ENCODE assay signal across 32 cellular contexts in the genomic region with DNA sequence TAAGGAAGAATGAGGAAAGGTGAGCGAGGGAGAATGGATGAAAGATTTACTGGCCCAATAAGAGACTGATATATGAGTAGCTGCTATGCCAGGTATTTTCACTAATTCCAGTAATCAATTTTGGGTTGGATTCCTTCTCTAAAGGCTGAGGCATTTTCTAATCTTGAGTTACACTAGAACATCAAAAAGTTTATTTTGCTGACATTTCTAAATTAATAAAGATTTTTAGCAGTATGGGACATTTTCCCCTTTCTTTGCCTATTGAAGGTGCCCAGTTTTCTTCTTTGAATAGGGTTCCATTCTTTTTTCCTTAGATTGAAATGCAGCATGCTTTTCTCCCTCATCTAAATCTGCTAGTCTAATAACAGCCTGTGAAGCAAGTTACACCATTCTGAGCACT.
"Had no signal": no experiment of that assay in that cellular context is flagged by ENCODE, and none has a peak within 500 bp of the region (broad histone marks: within the 10 kb centered on the region; RNA-seq: fewer than 3 reads in every experiment).

No MANE protein-coding gene starts in this region.

- H3K4me1 Mint-ChIP-seq: activated naive CD8-positive, alpha-beta T cell treated with anti-CD3 and anti-CD28 coated beads for 36 hours; nephron had no signal

- FAIRE-seq: endometrium, frontal cortex, urothelium cell line had no signal

- H3K36me3 ChIP-seq: adrenal gland, colonic mucosa, ovary had no signal

- H3K4me1 ChIP-seq: adrenal gland, colonic mucosa, left ventricle myocardium inferior, testis had no signal

- H3K4me3 Mint-ChIP-seq: activated CD4-positive, alpha-beta memory T cell treated with anti-CD3 and anti-CD28 coated beads for 36 hours; activated naive CD8-positive, alpha-beta T cell treated with anti-CD3 and anti-CD28 coated beads for 36 hours; activated T-cell treated with anti-CD3 and anti-CD28 coated beads, Interleukin-2, amount 50 U/mL, for 24 hours; brain; nephron had no signal

- H3K27ac Mint-ChIP-seq: activated CD4-positive, alpha-beta memory T cell treated with anti-CD3 and anti-CD28 coated beads for 36 hours; activated naive CD8-positive, alpha-beta T cell treated with anti-CD3 and anti-CD28 coated beads for 36 hours; activated T-cell treated with anti-CD3 and anti-CD28 coated beads, Interleukin-2, amount 50 U/mL, for 24 hours; brain; nephron had no signal

- ATAC-seq: mucosa of descending colon; sciatic nerve; stimulated activated naive CD8-positive, alpha-beta T cell treated with anti-CD3 and anti-CD28 coated beads, Interleukin-15, Interleukin-2, amounts not matched to agents 100 U/mL and 50 U/mL, for 24 hours had no signal

- H3K27me3 ChIP-seq: adrenal gland, cardiac muscle cell, colonic mucosa, ovary, testis, transverse colon had no signal

- H3K9me3 ChIP-seq: adrenal gland, colonic mucosa, left ventricle myocardium inferior, mucosa of descending colon, ovary, testis, transverse colon had no signal

- H3K4me3 ChIP-seq: adrenal gland, cardiac muscle cell, colonic mucosa, left ventricle myocardium inferior, lung, mucosa of descending colon, ovary, skin epidermis, testis, transverse colon had no signal

- H3K27me3 Mint-ChIP-seq: activated CD4-positive, alpha-beta memory T cell treated with anti-CD3 and anti-CD28 coated beads for 36 hours; activated naive CD8-positive, alpha-beta T cell treated with anti-CD3 and anti-CD28 coated beads for 36 hours; activated T-cell treated with anti-CD3 and anti-CD28 coated beads, Interleukin-2, amount 50 U/mL, for 24 hours; brain; progenitor cell of endocrine pancreas had no signal

- H3K27ac ChIP-seq: adrenal gland, cardiac muscle cell, colonic mucosa, left ventricle myocardium inferior, ovary, skin epidermis, testis, transverse colon had no signal

- DNase-seq: activated CD4-positive, alpha-beta memory T cell treated with anti-CD3 and anti-CD28 coated beads for 36 hours; activated CD4-positive, alpha-beta T cell treated with anti-CD3 and anti-CD28 coated beads for 48 hours; activated CD8-positive, alpha-beta memory T cell treated with anti-CD3 and anti-CD28 coated beads, Interleukin-2, amount 50 U/mL, for 4 hours; activated naive CD4-positive, alpha-beta T cell treated with Interleukin-2 at 50 U/mL for 16 hours; activated naive CD8-positive, alpha-beta T cell treated with anti-CD3 and anti-CD28 coated beads for 36 hours; activated T-cell treated with anti-CD3 and anti-CD28 coated beads, Interleukin-2, amount 50 U/mL, for 24 hours; adrenal gland; aorta; cerebellar nuclear complex; colonic mucosa; effector CD8-positive, alpha-beta T cell; islet precursor cell; left ventricle myocardium inferior; mesendoderm; mucosa of descending colon; ovary; stimulated activated CD4-positive, alpha-beta T cell treated with anti-CD3 and anti-CD28 coated beads, Interleukin-12 subunit alpha, Interleukin-12 subunit beta, amount 100 ng/mL, for 4 hours; stimulated activated CD4-positive, alpha-beta T cell treated with anti-CD3 and anti-CD28 coated beads, Interleukin-4, amount 100 ng/mL, for 1 hour; stimulated activated naive CD8-positive, alpha-beta T cell treated with anti-CD3 and anti-CD28 coated beads, Interleukin-15, Interleukin-2, amounts not matched to agents 100 U/mL and 50 U/mL, for 24 hours; T-helper 1 cell; testis; transverse colon had no signal
